32 cellular contexts compared by ENCODE assay signal in genomic region chr7:132732466-132732865, GRCh38.
"Had no signal": no experiment of that assay in that cellular context is flagged by ENCODE, and none has a peak within 500 bp of the region (broad histone marks: within the 10 kb centered on the region; RNA-seq: fewer than 3 reads in every experiment).

No MANE protein-coding gene starts in this region.

- H3K27me3 Mint-ChIP-seq: activated B cell treated with CpG ODN at 0.5 μM for 24 hours; activated CD4-positive, alpha-beta T cell treated with anti-CD3 and anti-CD28 coated beads, Interleukin-2, amount 10 ng/mL, durations not matched to agents 24 days and 14 days; activated naive CD8-positive, alpha-beta T cell; dendritic cell treated with granulocyte-macrophage colony-stimulating factor and Interleukin-4, amounts not matched to agents 40 ng/mL and 50 ng/mL, for 4 days had no signal

- DNase-seq: activated B cell treated with CpG ODN at 0.5 μM for 24 hours; activated CD4-positive, alpha-beta memory T cell treated with anti-CD3 and anti-CD28 coated beads for 36 hours; activated CD4-positive, alpha-beta T cell treated with anti-CD3 and anti-CD28 coated beads, Interleukin-2, amount 10 ng/mL, durations not matched to agents 24 days and 14 days; activated CD8-positive, alpha-beta T cell treated with anti-CD3 and anti-CD28 coated beads, Interleukin-2, amount 10 ng/mL, durations not matched to agents 7 days and 5 days; activated effector memory CD4-positive, alpha-beta T cell treated with Interleukin-2 at 50 U/mL for 16 hours; activated gamma-delta T cell treated with Interleukin-2 at 50 U/mL for 16 hours; activated naive CD4-positive, alpha-beta T cell treated with anti-CD3 and anti-CD28 coated beads, Interleukin-2, amount 50 U/mL, for 16 hours; activated naive CD4-positive, alpha-beta T cell treated with Interleukin-2 at 50 U/mL for 16 hours; activated T-cell treated with anti-CD3 and anti-CD28 coated beads, Interleukin-2, amount 50 U/mL, for 4 hours; amniotic stem cell; anterior cingulate cortex; brain microvascular endothelial cell; dorsolateral prefrontal cortex; effector CD4-positive, alpha-beta T cell; effector memory CD8-positive, alpha-beta T cell; erythroblast; foreskin keratinocyte; T-helper 1 cell; T-helper 17 cell; T1000; WERI-Rb-1 had no signal

- ATAC-seq: activated CD4-positive, CD25-positive, alpha-beta regulatory T cell treated with anti-CD3 and anti-CD28 coated beads, Interleukin-2, amount 50 U/mL, for 24 hours; activated CD8-positive, alpha-beta T cell treated with anti-CD3 and anti-CD28 coated beads, Interleukin-2, amount 10 ng/mL, durations not matched to agents 7 days and 5 days; activated T-cell treated with anti-CD3 and anti-CD28 coated beads, Interleukin-2, amount 50 U/mL, for 4 hours; activated T-helper 17 cell treated with anti-CD3 and anti-CD28 coated beads, Interleukin-2, amount 50 U/mL, for 72 hours; effector memory CD8-positive, alpha-beta T cell; foreskin keratinocyte; gastroesophageal sphincter; T-helper 17 cell had no signal

- H3K36me3 Mint-ChIP-seq: activated CD4-positive, alpha-beta memory T cell treated with anti-CD3 and anti-CD28 coated beads for 36 hours; activated naive CD8-positive, alpha-beta T cell had no signal

- FAIRE-seq: astrocyte, bronchial epithelial cell had no signal

- H3K27ac ChIP-seq: brain microvascular endothelial cell, coronary artery, dorsolateral prefrontal cortex, esophagus muscularis mucosa, foreskin keratinocyte, gastroesophageal sphincter, WERI-Rb-1 had no signal

- H3K4me1 ChIP-seq: foreskin keratinocyte had no signal

- H3K4me3 ChIP-seq: coronary artery, dorsolateral prefrontal cortex, esophagus muscularis mucosa, gastroesophageal sphincter had no signal

- H3K4me3 Mint-ChIP-seq: activated B cell treated with CpG ODN at 0.5 μM for 24 hours; activated CD4-positive, alpha-beta memory T cell treated with anti-CD3 and anti-CD28 coated beads for 36 hours; activated CD4-positive, alpha-beta T cell treated with anti-CD3 and anti-CD28 coated beads, Interleukin-2, amount 10 ng/mL, durations not matched to agents 24 days and 14 days; activated CD8-positive, alpha-beta T cell treated with anti-CD3 and anti-CD28 coated beads, Interleukin-2, amount 10 ng/mL, durations not matched to agents 7 days and 5 days; activated naive CD8-positive, alpha-beta T cell; activated T-cell treated with anti-CD3 and anti-CD28 coated beads, Interleukin-2, amount 50 U/mL, for 4 hours; activated T-helper 17 cell treated with anti-CD3 and anti-CD28 coated beads, Interleukin-2, amount 50 U/mL, for 72 hours; central memory CD8-positive, alpha-beta T cell; dendritic cell treated with granulocyte-macrophage colony-stimulating factor and Interleukin-4, amounts not matched to agents 40 ng/mL and 50 ng/mL, for 4 days; effector memory CD8-positive, alpha-beta T cell; T-helper 17 cell; T-helper 2 cell treated with Interferon-gamma antibody and Interleukin-4, amounts not matched to agents 5 μg/mL and 100 μg/mL, for 36 hours had no signal

- H3K27ac Mint-ChIP-seq: activated B cell treated with CpG ODN at 0.5 μM for 24 hours; activated CD4-positive, alpha-beta memory T cell treated with anti-CD3 and anti-CD28 coated beads for 36 hours; activated CD4-positive, alpha-beta T cell treated with anti-CD3 and anti-CD28 coated beads, Interleukin-2, amount 10 ng/mL, durations not matched to agents 24 days and 14 days; activated CD8-positive, alpha-beta T cell treated with anti-CD3 and anti-CD28 coated beads, Interleukin-2, amount 10 ng/mL, durations not matched to agents 7 days and 5 days; activated naive CD8-positive, alpha-beta T cell; activated T-helper 17 cell treated with anti-CD3 and anti-CD28 coated beads, Interleukin-2, amount 50 U/mL, for 72 hours; dendritic cell treated with granulocyte-macrophage colony-stimulating factor and Interleukin-4, amounts not matched to agents 40 ng/mL and 50 ng/mL, for 4 days; effector memory CD8-positive, alpha-beta T cell; T-helper 17 cell; T-helper 2 cell treated with Interferon-gamma antibody and Interleukin-4, amounts not matched to agents 5 μg/mL and 100 μg/mL, for 36 hours had no signal

- H3K36me3 ChIP-seq: brain microvascular endothelial cell, esophagus muscularis mucosa, gastroesophageal sphincter, WERI-Rb-1 had no signal

- H3K9me3 Mint-ChIP-seq: activated B cell treated with CpG ODN at 0.5 μM for 24 hours; activated CD4-positive, alpha-beta memory T cell treated with anti-CD3 and anti-CD28 coated beads for 36 hours; activated CD4-positive, alpha-beta T cell treated with anti-CD3 and anti-CD28 coated beads, Interleukin-2, amount 10 ng/mL, durations not matched to agents 24 days and 14 days; activated T-cell treated with anti-CD3 and anti-CD28 coated beads, Interleukin-2, amount 50 U/mL, for 4 hours; activated T-helper 17 cell treated with anti-CD3 and anti-CD28 coated beads, Interleukin-2, amount 50 U/mL, for 72 hours; central memory CD8-positive, alpha-beta T cell; dendritic cell treated with granulocyte-macrophage colony-stimulating factor and Interleukin-4, amounts not matched to agents 40 ng/mL and 50 ng/mL, for 4 days; effector memory CD8-positive, alpha-beta T cell; T-helper 2 cell treated with Interferon-gamma antibody and Interleukin-4, amounts not matched to agents 5 μg/mL and 100 μg/mL, for 36 hours had no signal

- H3K4me1 Mint-ChIP-seq: activated B cell treated with CpG ODN at 0.5 μM for 24 hours; activated CD4-positive, alpha-beta T cell treated with anti-CD3 and anti-CD28 coated beads, Interleukin-2, amount 10 ng/mL, durations not matched to agents 24 days and 14 days; activated T-helper 17 cell treated with anti-CD3 and anti-CD28 coated beads, Interleukin-2, amount 50 U/mL, for 72 hours; central memory CD8-positive, alpha-beta T cell; T-helper 17 cell had no signal

- H3K9me3 ChIP-seq: esophagus muscularis mucosa, gastroesophageal sphincter had no signal
